23 cellular contexts compared by ENCODE assay signal in genomic region chr4:149972407-149972806, GRCh38.
DNase-seq lines count a peak whose midpoint lies in the region; ATAC-seq, FAIRE-seq and TF ChIP-seq lines count a peak whose summit lies in the region.
"Had no signal": no experiment of that assay in that cellular context is flagged by ENCODE, and none has a peak within 500 bp of the region (broad histone marks: within the 10 kb centered on the region; RNA-seq: fewer than 3 reads in every experiment).

No MANE protein-coding gene starts in this region.

- H3K27me3 ChIP-seq in GM12878 (replicated peaks in 1 of 2; ENCODE audit: control insufficient read depth in 2 of 2, insufficient read depth in 2 of 2, low read length in 1 of 2): no peaks in the 10 kb centered on the region
- H3K27me3 ChIP-seq: BE2C had no signal

- TF ChIP-seq POLR2A in A549 (IDR thresholded peaks at IDR 0.05; ENCODE audit: low read length): no peak
- TF ChIP-seq POLR2A in GM12878 (IDR thresholded peaks at IDR 0.05; ENCODE audit: low read depth, low read length): no peak

- intact Hi-C loops in GM12878 (cut with micrococcal nuclease; ENCODE audit: unreplicated experiment): no loop called here

- H3K9me3 ChIP-seq in A549 (no peaks in the 10 kb centered on the region), GM12878 (replicated peaks; ENCODE audit: control insufficient read depth, insufficient read depth, low read length) (no peaks in the 10 kb centered on the region)
- H3K9me3 ChIP-seq: BE2C had no signal

- H3K4me3 ChIP-seq in A549 (no peak overlapping the region), AG10803 (ENCODE audit: low read length) (no peak overlapping the region), GM12878 (no peak overlapping the region)
- H3K4me3 ChIP-seq: K562 had no signal

- TF ChIP-seq RAD21 in A549 (conservative IDR thresholded peaks at IDR 0.05 in 1 of 2, IDR thresholded peaks at IDR 0.05 in 1 of 2) (no peak), GM12878 (IDR thresholded peaks at IDR 0.05; ENCODE audit: insufficient read depth, low read depth, low read length) (no peak)

- SMC1A ChIA-PET in GM12878 (lab: Charles Lee; ENCODE audit: uncharacterized antibody, unreplicated experiment): no interaction called here

- no peak overlapping the region for H2AFZ ChIP-seq in GM12878 (ENCODE audit: control insufficient read depth, low read depth, low read length)

- no peak for TF ChIP-seq EP300 in A549 (IDR thresholded peaks at IDR 0.05)
- no peak for TF ChIP-seq EP300 in GM12878 (IDR thresholded peaks at IDR 0.05; ENCODE audit: borderline replicate concordance in 1 of 2, control insufficient read depth in 1 of 2, low read depth in 2 of 2, low read length in 2 of 2)

- POLR2A ChIA-PET in A549 (lab: Yijun Ruan, JAX) (no interaction called here), GM12878 (lab: Charles Lee) (no interaction called here)

- RAD21 ChIA-PET in GM12878 (lab: Charles Lee; ENCODE audit: unreplicated experiment): no interaction called here

- ATAC-seq in A549 (no peak), GM12878 (no peak), HG02870 (IDR thresholded peaks at IDR 0.05; ENCODE audit: unreplicated experiment) (no peak)
- ATAC-seq: HepG2, K562, PC-3 had no signal

- in situ Hi-C loops in GM12878 (cut with MboI): no loop called here

- no peak for DNase-seq in A549 (ENCODE audit: low read depth in 1 of 2, low spot score in 1 of 2)
- DNase-seq in AG10803 (ENCODE audit: low read depth): peak; percentile 71
- DNase-seq in GM12878 (ENCODE audit: low read depth, low spot score): no peak
- DNase-seq in fibroblast of the conjunctiva (ENCODE audit: low read depth): peak; percentile 27
- no peak for DNase-seq in DMS79 treated with DMSO at 0.1 percent for 48 hours (lab: John Stamatoyannopoulos, UW)
- DNase-seq in kidney tubule cell (ENCODE audit: low spot score): no peak
- DNase-seq: BE2C; DMS153; HCEC 1CT; Kasumi-1; NCI-H1092 treated with DMSO at 0.1 percent for 48 hours; NCI-H1436; NCI-H187; NCI-H2081 treated with DMSO at 0.1 percent for 48 hours; NCI-H524; NCI-H82; NK-92 treated with Interleukin-12 subunit alpha and Interleukin-12 subunit beta, amount 100 ng/mL, for 24 hours; PC-3 had no signal

- H3K79me2 ChIP-seq in GM12878 (ENCODE audit: control insufficient read depth, insufficient read depth, low read length): no peaks in the 10 kb centered on the region

- H3K4me2 ChIP-seq in A549 (no peak overlapping the region), GM12878 (ENCODE audit: control insufficient read depth, insufficient read depth) (no peak overlapping the region)

- H3K27ac ChIP-seq in A549 (no peak overlapping the region), GM12878 (ENCODE audit: control insufficient read depth, insufficient read depth) (no peak overlapping the region)

- TF ChIP-seq CTCF in A549 (IDR thresholded peaks at IDR 0.05) (no peak), AG10803 (conservative IDR thresholded peaks at IDR 0.05; ENCODE audit: low read length) (no peak), GM12878 (IDR thresholded peaks at IDR 0.05 in 2 of 3, conservative IDR thresholded peaks at IDR 0.05 in 1 of 3; ENCODE audit: control insufficient read depth in 2 of 3, extremely low read depth in 1 of 3, insufficient read depth in 1 of 3, low read depth in 3 of 3, low read length in 3 of 3) (no peak)

- 42% methylated on average over 2 of the region's 2 CpGs for WGBS in A549 (ENCODE audit: missing lambda C conversion rate)
- 2% methylated on average over 2 of the region's 2 CpGs for WGBS in GM12878 (ENCODE audit: insufficient coverage, insufficient replicate concordance, low lambda C conversion rate, missing lambda C conversion rate)

- BruUV-seq in GM12878 (replicated peaks; lab: Mats Ljungman, UMichigan): no TSS peak

- H3K4me1 ChIP-seq in A549: no peaks in the 10 kb centered on the region
- no peaks in the 10 kb centered on the region for H3K4me1 ChIP-seq in GM12878 (ENCODE audit: control insufficient read depth, insufficient read depth, low read length)
- H3K4me1 ChIP-seq: BE2C had no signal

- H4K20me1 ChIP-seq in GM12878 (ENCODE audit: control insufficient read depth, insufficient read depth): no peaks in the 10 kb centered on the region

- H3K9ac ChIP-seq in GM12878 (ENCODE audit: control insufficient read depth, insufficient read depth, low read length): no peak overlapping the region

- CTCF ChIA-PET in A549 (lab: Yijun Ruan, JAX) (no interaction called here), GM12878 (lab: Yijun Ruan, JAX) (no interaction called here)

- no peaks in the 10 kb centered on the region for H3K36me3 ChIP-seq in GM12878 (ENCODE audit: control insufficient read depth in 2 of 2, insufficient read depth in 2 of 2, low read length in 1 of 2)
- H3K36me3 ChIP-seq: BE2C had no signal

- FAIRE-seq in A549 (lab: Jason Lieb, UNC) (peak; percentile 73), GM12878 (lab: Jason Lieb, UNC) (peak; percentile 47)
- FAIRE-seq: A204.1, H1, HepG2, K562 had no signal

TF ChIP-seq in A549, 52 proteins besides CTCF, POLR2A, EP300 and RAD21 (continues in another document):
- TF ChIP-seq ZSCAN20 (CRISPR knock-in tag; IDR thresholded peaks at IDR 0.05) (no peak), TP53 (CRISPR knock-in tag; IDR thresholded peaks at IDR 0.05) (no peak), ZNF302 (CRISPR knock-in tag; IDR thresholded peaks at IDR 0.05) (no peak), BHLHE40 (IDR thresholded peaks at IDR 0.05; ENCODE audit: low read depth, low read length) (no peak), CBX2 (IDR thresholded peaks at IDR 0.05; ENCODE audit: borderline replicate concordance, low read depth) (no peak), RNF2 (IDR thresholded peaks at IDR 0.05; ENCODE audit: borderline replicate concordance, low read depth) (no peak), NFE2L2 (conservative IDR thresholded peaks at IDR 0.05; ENCODE audit: low read length) (no peak), ESRRA (IDR thresholded peaks at IDR 0.05; ENCODE audit: borderline replicate concordance, low read length) (no peak), MAFK (IDR thresholded peaks at IDR 0.05; ENCODE audit: partially characterized antibody) (no peak), RARB (CRISPR knock-in tag; IDR thresholded peaks at IDR 0.05) (no peak), HOXB5 (CRISPR knock-in tag; IDR thresholded peaks at IDR 0.05) (no peak), ZC3H11A (IDR thresholded peaks at IDR 0.05) (no peak), BCL3 (IDR thresholded peaks at IDR 0.05) (no peak), HOXB13 (CRISPR knock-in tag; IDR thresholded peaks at IDR 0.05; ENCODE audit: low read depth) (no peak), ATOH8 (CRISPR knock-in tag; IDR thresholded peaks at IDR 0.05; ENCODE audit: low read depth) (no peak)

TF ChIP-seq in GM12878, 131 proteins besides CTCF, POLR2A, EP300 and RAD21:
- TF ChIP-seq TCF12 (IDR thresholded peaks at IDR 0.05; ENCODE audit: low read depth, low read length): no peak
- TF ChIP-seq SMARCA5 (IDR thresholded peaks at IDR 0.05): no peak
- TF ChIP-seq REST (IDR thresholded peaks at IDR 0.05; ENCODE audit: low read depth, low read length): no peak
- no peak for TF ChIP-seq ZBTB11 (CRISPR knock-in tag; IDR thresholded peaks at IDR 0.05)
- no peak for TF ChIP-seq CHD2 (IDR thresholded peaks at IDR 0.05; ENCODE audit: borderline replicate concordance, low read depth, low read length)
- TF ChIP-seq ETV6 (conservative IDR thresholded peaks at IDR 0.05 in 1 of 2, IDR thresholded peaks at IDR 0.05 in 1 of 2; ENCODE audit: borderline replicate concordance in 1 of 2, low read depth in 1 of 2): no peak

Comparison
In these comparisons a context has a peak if more than half of its experiments do, and no peak if none do; other contexts are left out.
1. DNase-seq: peak in AG10803 (single experiment) and fibroblast of the conjunctiva (single experiment); none in A549 (0 of 2), GM12878 (single experiment), DMS79 treated with DMSO at 0.1 percent for 48 hours (single experiment) and kidney tubule cell (single experiment).